In the genomic region with DNA sequence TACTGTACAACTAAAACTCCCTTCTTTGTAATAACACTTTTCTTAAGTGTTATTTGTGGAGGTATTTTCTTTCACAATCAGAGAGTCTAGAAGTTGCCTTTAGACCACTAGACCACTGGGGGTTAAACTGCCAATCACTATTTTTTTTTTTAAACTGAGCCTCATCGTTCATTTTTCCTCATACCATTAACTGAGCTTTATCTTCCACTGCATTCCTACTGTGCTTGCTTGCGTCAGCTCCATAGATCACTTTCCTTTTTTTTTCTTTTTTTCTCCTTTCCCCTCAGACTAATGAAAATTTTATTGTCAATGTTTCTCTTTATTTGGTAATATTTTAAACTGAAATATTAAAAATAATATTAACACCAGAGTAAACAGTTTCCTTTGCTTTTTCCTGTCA, we compare ENCODE assay signal across 27 cellular contexts.
"Had no signal": no experiment of that assay in that cellular context is flagged by ENCODE, and none has a peak within 500 bp of the region (broad histone marks: within the 10 kb centered on the region; RNA-seq: fewer than 3 reads in every experiment).

No MANE protein-coding gene starts in this region.

- H3K27me3 Mint-ChIP-seq: naive thymus-derived CD4-positive, alpha-beta T cell; natural killer cell treated with Interleukin-12 subunit alpha and Interleukin-12 subunit beta and Interleukin-15 and Interleukin-18, amount 100 ng/mL, for 72 hours; stimulated activated naive CD8-positive, alpha-beta T cell treated with anti-CD3 and anti-CD28 coated beads, Interleukin-15, amount 100 ng/mL, for 72 hours; type B pancreatic cell had no signal

- H3K27ac Mint-ChIP-seq: naive thymus-derived CD4-positive, alpha-beta T cell; natural killer cell treated with Interleukin-12 subunit alpha and Interleukin-12 subunit beta and Interleukin-15 and Interleukin-18, amount 100 ng/mL, for 72 hours; stimulated activated effector memory CD8-positive, alpha-beta T cell treated with anti-CD3 and anti-CD28 coated beads, Interleukin-12 subunit alpha, Interleukin-12 subunit beta, amount 100 ng/mL, for 72 hours; stimulated activated naive CD8-positive, alpha-beta T cell treated with anti-CD3 and anti-CD28 coated beads, Interleukin-15, amount 100 ng/mL, for 72 hours; type B pancreatic cell had no signal

- H3K9me3 ChIP-seq: lower lobe of right lung, mucosa of descending colon, pancreas, prostate gland, spleen, tibial nerve, uterus had no signal

- H3K4me1 Mint-ChIP-seq: stimulated activated effector memory CD8-positive, alpha-beta T cell treated with anti-CD3 and anti-CD28 coated beads, Interleukin-12 subunit alpha, Interleukin-12 subunit beta, amount 100 ng/mL, for 72 hours; stimulated activated naive CD8-positive, alpha-beta T cell treated with anti-CD3 and anti-CD28 coated beads, Interleukin-15, amount 100 ng/mL, for 72 hours had no signal

- H3K4me3 Mint-ChIP-seq: naive thymus-derived CD4-positive, alpha-beta T cell; natural killer cell treated with Interleukin-12 subunit alpha and Interleukin-12 subunit beta and Interleukin-15 and Interleukin-18, amount 100 ng/mL, for 72 hours; stimulated activated effector memory CD8-positive, alpha-beta T cell treated with anti-CD3 and anti-CD28 coated beads, Interleukin-12 subunit alpha, Interleukin-12 subunit beta, amount 100 ng/mL, for 72 hours; stimulated activated naive CD8-positive, alpha-beta T cell treated with anti-CD3 and anti-CD28 coated beads, Interleukin-15, amount 100 ng/mL, for 72 hours had no signal

- H3K9me3 Mint-ChIP-seq: natural killer cell treated with Interleukin-12 subunit alpha and Interleukin-12 subunit beta and Interleukin-15 and Interleukin-18, amount 100 ng/mL, for 72 hours; stimulated activated naive CD8-positive, alpha-beta T cell treated with anti-CD3 and anti-CD28 coated beads, Interleukin-15, amount 100 ng/mL, for 72 hours had no signal

- H3K4me3 ChIP-seq: lower lobe of right lung, mucosa of descending colon, pancreas, prostate gland, skin epidermis, spleen, tibial nerve, uterus had no signal

- H3K27ac ChIP-seq: lower lobe of right lung, pancreas, prostate gland, skin epidermis, spleen, tibial nerve, uterus had no signal

- DNase-seq: hippocampal formation; kidney glomerular epithelial cell; left cardiac atrium; lower lobe of right lung; mammary epithelial cell; mesendoderm; midbrain; mucosa of descending colon; naive thymus-derived CD4-positive, alpha-beta T cell; pancreas; posterior cingulate gyrus; retina; right cardiac atrium; spleen; stimulated activated CD4-positive, alpha-beta T cell treated with anti-CD3 and anti-CD28 coated beads, Interleukin-4, amount 100 ng/mL, for 24 hours; stimulated activated naive CD4-positive, alpha-beta T cell treated with Interleukin-2 at 50 U/mL for 16 hours; stimulated activated naive CD8-positive, alpha-beta T cell treated with anti-CD3 and anti-CD28 coated beads, Interleukin-15, amount 100 ng/mL, for 72 hours; substantia nigra; uterus had no signal

- H3K4me1 ChIP-seq: lower lobe of right lung, pancreas, prostate gland, spleen, tibial nerve, uterus had no signal

- H3K36me3 Mint-ChIP-seq: naive thymus-derived CD4-positive, alpha-beta T cell; natural killer cell treated with Interleukin-12 subunit alpha and Interleukin-12 subunit beta and Interleukin-15 and Interleukin-18, amount 100 ng/mL, for 72 hours; stimulated activated effector memory CD8-positive, alpha-beta T cell treated with anti-CD3 and anti-CD28 coated beads, Interleukin-12 subunit alpha, Interleukin-12 subunit beta, amount 100 ng/mL, for 72 hours; type B pancreatic cell had no signal

- H3K27me3 ChIP-seq: pancreas, spleen, tibial nerve, uterus had no signal

- ATAC-seq: left lobe of liver; lower lobe of right lung; mucosa of descending colon; naive thymus-derived CD4-positive, alpha-beta T cell; natural killer cell treated with Interleukin-12 subunit alpha and Interleukin-12 subunit beta and Interleukin-15 and Interleukin-18, amount 100 ng/mL, for 72 hours; pancreas; sciatic nerve; stimulated activated effector memory CD8-positive, alpha-beta T cell treated with anti-CD3 and anti-CD28 coated beads, Interleukin-12 subunit alpha, Interleukin-12 subunit beta, amount 100 ng/mL, for 72 hours; stimulated activated naive CD8-positive, alpha-beta T cell treated with anti-CD3 and anti-CD28 coated beads, Interleukin-15, amount 100 ng/mL, for 72 hours had no signal

- H3K36me3 ChIP-seq: lower lobe of right lung, pancreas, prostate gland, spleen, tibial nerve, uterus had no signal
